15 cellular contexts compared by ENCODE assay signal in genomic region chr14:47438650-47439140, GRCh38.
DNase-seq lines count a peak whose midpoint lies in the region; ATAC-seq and TF ChIP-seq lines count a peak whose summit lies in the region.
"Had no signal": no experiment of that assay in that cellular context is flagged by ENCODE, and none has a peak within 500 bp of the region (broad histone marks: within the 10 kb centered on the region; RNA-seq: fewer than 3 reads in every experiment).

No MANE protein-coding gene starts in this region.

- H3K4me3 Mint-ChIP-seq in H9 = no peak overlapping the region; a peak in 2 of 5 replicates
- H3K4me3 Mint-ChIP-seq in nephron = no peak overlapping the region
- no peak overlapping the region for H3K4me3 Mint-ChIP-seq in naive thymus-derived CD4-positive, alpha-beta T cell
- H3K4me3 Mint-ChIP-seq: CD4-positive, CD25-positive, alpha-beta regulatory T cell had no signal

- H3K9ac ChIP-seq in H9 (ENCODE audit: extremely low read depth, insufficient read length, low read length) (no peak overlapping the region), fibroblast of lung (ENCODE audit: insufficient read depth, low read length) (no peak overlapping the region)

- H3K4ac ChIP-seq in H9 (ENCODE audit: low read depth, low read length) = no peak overlapping the region

- no peak for ATAC-seq in naive thymus-derived CD4-positive, alpha-beta T cell
- no peak for ATAC-seq in HG03520 (IDR thresholded peaks at IDR 0.05; ENCODE audit: unreplicated experiment)
- ATAC-seq: esophagus mucosa, HepG2 had no signal

- peak overlapping the region; percentile 16 for H3K27ac ChIP-seq in H9 (ENCODE audit: insufficient read length, low read depth, low read length)
- no peak overlapping the region for H3K27ac ChIP-seq in RWPE1
- H3K27ac ChIP-seq in fibroblast of lung (ENCODE audit: insufficient read depth, low read length) = no peak overlapping the region
- no peak overlapping the region for H3K27ac ChIP-seq in naive thymus-derived CD4-positive, alpha-beta T cell (ENCODE audit: low read depth, low read length)
- H3K27ac ChIP-seq in testis = no peak overlapping the region

- H2BK120ac ChIP-seq in H9 (ENCODE audit: low read depth, low read length, poor library complexity, severe bottlenecking) = no peak overlapping the region

- no peak overlapping the region for H3K4me3 ChIP-seq in fibroblast of lung (replicated peaks in 1 of 4; ENCODE audit: control extremely low read depth in 1 of 4, insufficient read depth in 1 of 4, low read depth in 3 of 4, low read length in 4 of 4)
- H3K4me3 ChIP-seq in naive thymus-derived CD4-positive, alpha-beta T cell (ENCODE audit: low read length) = no peak overlapping the region
- no peak overlapping the region for H3K4me3 ChIP-seq in testis
- H3K4me3 ChIP-seq: HAP-1 had no signal

- WGBS in H9 (ENCODE audit: extremely low coverage, insufficient read length, low lambda C conversion rate) = no CpG with 5 or more reads among the region's 1 CpG
- 61 to 64% methylated on average over 1 of the region's 1 CpG for WGBS in testis, 2 donors

- no peaks in the 10 kb centered on the region for H3K79me2 ChIP-seq in H9 (ENCODE audit: insufficient read depth, low read length)
- H3K79me2 ChIP-seq in fibroblast of lung (ENCODE audit: control insufficient read depth, insufficient read depth, low read length) = no peaks in the 10 kb centered on the region

- CTCF ChIA-PET in RWPE1 (lab: Yijun Ruan, JAX) = no interaction called here
- CTCF ChIA-PET in naive thymus-derived CD4-positive, alpha-beta T cell (lab: Charles Lee) = no interaction called here

- no peaks in the 10 kb centered on the region for H3K79me1 ChIP-seq in H9 (ENCODE audit: insufficient read depth, low read depth, low read length, poor library complexity, severe bottlenecking)

- TF ChIP-seq POLR2A in testis (IDR thresholded peaks at IDR 0.05) = no peak

- H3K9me3 Mint-ChIP-seq in H9 = no peaks in the 10 kb centered on the region; a peak in 1 of 5 replicates
- H3K9me3 Mint-ChIP-seq in nephron = no peaks in the 10 kb centered on the region
- H3K9me3 Mint-ChIP-seq in naive thymus-derived CD4-positive, alpha-beta T cell = peaks cover 0 to 12% (median 6%) of the 10 kb centered on the region in 11 donors

- intact Hi-C loops in naive thymus-derived CD4-positive, alpha-beta T cell (cut with micrococcal nuclease) = no loop called here
- intact Hi-C loops in testis (cut with DNase I; ENCODE audit: low total_unique reads) = no loop called here

- no peak overlapping the region for H4K8ac ChIP-seq in H9 (replicated peaks; ENCODE audit: insufficient read length, low read depth, low read length)

- H2BK20ac ChIP-seq in H9 (ENCODE audit: low read depth, low read length, poor library complexity, severe bottlenecking) = no peak overlapping the region

- H3K9me3 ChIP-seq in H9 (ENCODE audit: control insufficient read depth, low read depth, low read length) (no peaks in the 10 kb centered on the region), fibroblast of lung (ENCODE audit: control insufficient read depth, insufficient read depth, low read depth, low read length) (no peaks in the 10 kb centered on the region), testis (no peaks in the 10 kb centered on the region)
- peaks cover 0 to 5% (median 0%) of the 10 kb centered on the region in 3 experiments for H3K9me3 ChIP-seq in naive thymus-derived CD4-positive, alpha-beta T cell (ENCODE audit: control insufficient read depth in 2 of 3, low read length in 3 of 3)
- H3K9me3 ChIP-seq: HAP-1 had no signal

- no peak for DNase-seq in H9
- DNase-seq in RWPE1 (ENCODE audit: low spot score) = peak; percentile 17
- peak; percentile 5 to 86 for DNase-seq in fibroblast of lung (ENCODE audit: low read depth in 2 of 2)
- no peak for DNase-seq in naive thymus-derived CD4-positive, alpha-beta T cell
- DNase-seq in testis = no peak
- no peak for DNase-seq in AG08396 (ENCODE audit: low spot score)
- DNase-seq: activated naive CD4-positive, alpha-beta T cell treated with Interleukin-2 at 50 U/mL for 16 hours; CD4-positive, CD25-positive, alpha-beta regulatory T cell; NCI-H524 treated with DMSO at 0.1 percent for 48 hours; small intestine had no signal

- H3K27me3 Mint-ChIP-seq in H9 (ENCODE audit: low read depth) (no peaks in the 10 kb centered on the region), nephron (ENCODE audit: low read depth) (no peaks in the 10 kb centered on the region)
- no peaks in the 10 kb centered on the region for H3K27me3 Mint-ChIP-seq in naive thymus-derived CD4-positive, alpha-beta T cell
- H3K27me3 Mint-ChIP-seq: CD4-positive, CD25-positive, alpha-beta regulatory T cell had no signal

- H3K4me1 Mint-ChIP-seq in H9 (peaks cover 34 to 38% of the 10 kb centered on the region in 2 experiments), nephron (peaks cover 26% of the 10 kb centered on the region)
- H3K4me1 Mint-ChIP-seq in naive thymus-derived CD4-positive, alpha-beta T cell = no peaks in the 10 kb centered on the region
- H3K4me1 Mint-ChIP-seq: CD4-positive, CD25-positive, alpha-beta regulatory T cell had no signal

- POLR2A ChIA-PET in RWPE1 (lab: Yijun Ruan, JAX; ENCODE audit: low non-redundant PET) = no interaction called here
- POLR2A ChIA-PET in naive thymus-derived CD4-positive, alpha-beta T cell (lab: Charles Lee) = no interaction called here

- no peak overlapping the region for H2BK5ac ChIP-seq in H9 (ENCODE audit: insufficient read length, low read length)

- H3K4me1 ChIP-seq in H9 (ENCODE audit: insufficient read depth, low read length) = peaks cover 8% of the 10 kb centered on the region; the same call in 1 of the 2 replicates
- no peaks in the 10 kb centered on the region for H3K4me1 ChIP-seq in fibroblast of lung (ENCODE audit: control insufficient read depth, extremely low read depth, insufficient read depth, low read length)
- no peaks in the 10 kb centered on the region for H3K4me1 ChIP-seq in naive thymus-derived CD4-positive, alpha-beta T cell (ENCODE audit: control insufficient read depth in 2 of 2, insufficient read depth in 2 of 2, low read length in 2 of 2)
- no peaks in the 10 kb centered on the region for H3K4me1 ChIP-seq in testis
- H3K4me1 ChIP-seq: HAP-1 had no signal

- H3K23me2 ChIP-seq in H9 (ENCODE audit: insufficient read length, low read depth, low read length, poor library complexity, severe bottlenecking) = no peaks in the 10 kb centered on the region

- no peak overlapping the region for H3K14ac ChIP-seq in H9 (ENCODE audit: insufficient read depth, low read length)

- TF ChIP-seq CTCF in H9 (conservative IDR thresholded peaks at IDR 0.05) = no peak
- TF ChIP-seq CTCF in RWPE1 (conservative IDR thresholded peaks at IDR 0.05; ENCODE audit: low read depth) = no peak
- no peak for TF ChIP-seq CTCF in fibroblast of lung (conservative IDR thresholded peaks at IDR 0.05 in 1 of 2, IDR thresholded peaks at IDR 0.05 in 1 of 2; ENCODE audit: low read depth in 1 of 2, low read length in 2 of 2)
- no peak for TF ChIP-seq CTCF in nephron (IDR thresholded peaks at IDR 0.05; ENCODE audit: unreplicated experiment in 3 of 3)
- no peak for TF ChIP-seq CTCF in testis (IDR thresholded peaks at IDR 0.05)

- no peaks in the 10 kb centered on the region for H3K36me3 Mint-ChIP-seq in H9 (ENCODE audit: insufficient read depth in 1 of 3, low read depth in 3 of 3)
- no peaks in the 10 kb centered on the region for H3K36me3 Mint-ChIP-seq in nephron (ENCODE audit: low read depth)
- H3K36me3 Mint-ChIP-seq in naive thymus-derived CD4-positive, alpha-beta T cell = no peaks in the 10 kb centered on the region
- H3K36me3 Mint-ChIP-seq: CD4-positive, CD25-positive, alpha-beta regulatory T cell had no signal

- no peak overlapping the region for H4K5ac ChIP-seq in H9 (ENCODE audit: insufficient read length, low read depth, low read length)

- H2BK12ac ChIP-seq in H9 (ENCODE audit: insufficient read length, low read depth, low read length) = no peak overlapping the region

- no peak overlapping the region for H3K18ac ChIP-seq in H9 (ENCODE audit: insufficient read length, low read depth, low read length)

- H3T11ph ChIP-seq in H9 (ENCODE audit: low read length) = no peak overlapping the region

- H3K23ac ChIP-seq in H9 (ENCODE audit: insufficient read length, low read depth, low read length) = no peak overlapping the region

- no peak overlapping the region for H2BK15ac ChIP-seq in H9 (ENCODE audit: low read depth, low read length)

- peak overlapping the region; percentile 65 to 96 (median 71); a peak in 5 of 7 replicates for H3K27ac Mint-ChIP-seq in H9
- H3K27ac Mint-ChIP-seq in nephron = peak overlapping the region; percentile 43 to 65 (median 59)
- H3K27ac Mint-ChIP-seq in naive thymus-derived CD4-positive, alpha-beta T cell = no peak overlapping the region
- H3K27ac Mint-ChIP-seq: CD4-positive, CD25-positive, alpha-beta regulatory T cell had no signal

- H3K36me3 ChIP-seq in fibroblast of lung (ENCODE audit: control insufficient read depth, insufficient read depth, low read length) (no peaks in the 10 kb centered on the region), testis (ENCODE audit: low read depth, missing control alignments) (no peaks in the 10 kb centered on the region)
- H3K36me3 ChIP-seq in naive thymus-derived CD4-positive, alpha-beta T cell (ENCODE audit: control insufficient read depth in 2 of 3, insufficient read depth in 3 of 3, low read length in 3 of 3) = no peaks in the 10 kb centered on the region
- H3K36me3 ChIP-seq: HAP-1 had no signal

- H2AFZ ChIP-seq in H9 (ENCODE audit: low read length) = no peak overlapping the region
- H2AFZ ChIP-seq in fibroblast of lung (ENCODE audit: low read length) = no peak overlapping the region

- no peak overlapping the region for H4K91ac ChIP-seq in H9 (ENCODE audit: insufficient read length, low read depth, low read length)

- H3K4me2 ChIP-seq in H9 (ENCODE audit: insufficient read depth, insufficient read length, low read length) (no peak overlapping the region), fibroblast of lung (ENCODE audit: extremely low read depth, insufficient read depth, low read length) (no peak overlapping the region)

- no peak overlapping the region for H3K56ac ChIP-seq in H9 (ENCODE audit: insufficient read length, low read depth, low read length)

- no peak overlapping the region for H2AK5ac ChIP-seq in H9 (ENCODE audit: insufficient read length, low read length)

- H3K27me3 ChIP-seq in H9 (ENCODE audit: insufficient read depth, low read length) = no peaks in the 10 kb centered on the region
- no peaks in the 10 kb centered on the region for H3K27me3 ChIP-seq in fibroblast of lung (ENCODE audit: control insufficient read depth, insufficient read depth, low read length)
- no peaks in the 10 kb centered on the region for H3K27me3 ChIP-seq in naive thymus-derived CD4-positive, alpha-beta T cell (ENCODE audit: control insufficient read depth in 2 of 2, insufficient read depth in 2 of 2, low read length in 2 of 2)
- H3K27me3 ChIP-seq in testis = no peaks in the 10 kb centered on the region

- no peaks in the 10 kb centered on the region for H4K20me1 ChIP-seq in H9 (ENCODE audit: control insufficient read depth, insufficient read depth, insufficient read length)
- H4K20me1 ChIP-seq in fibroblast of lung (ENCODE audit: control insufficient read depth, extremely low read depth, insufficient read depth, low read length) = no peaks in the 10 kb centered on the region

Comparison
In these comparisons a context has a peak if more than half of its experiments do, and no peak if none do; other contexts are left out.
1. DNase-seq: peak in RWPE1 (single experiment) and fibroblast of lung (2 of 2); none in H9 (single experiment), naive thymus-derived CD4-positive, alpha-beta T cell (0 of 9), testis (single experiment) and AG08396 (single experiment).
2. H3K27ac Mint-ChIP-seq: peak in H9 (3 of 3) and nephron (3 of 3); none in naive thymus-derived CD4-positive, alpha-beta T cell (0 of 9).